ENCODE assay signal across 2 cellular contexts in genomic region chr14:30754778-30755177, GRCh38.
TF ChIP-seq lines count a peak whose summit lies in the region.

No MANE protein-coding gene starts in this region.

TF ChIP-seq in GM23338, 12 proteins besides CTCF, POLR2A, EP300 and RAD21 (continued from another document):
- TF ChIP-seq, protein P1, sequence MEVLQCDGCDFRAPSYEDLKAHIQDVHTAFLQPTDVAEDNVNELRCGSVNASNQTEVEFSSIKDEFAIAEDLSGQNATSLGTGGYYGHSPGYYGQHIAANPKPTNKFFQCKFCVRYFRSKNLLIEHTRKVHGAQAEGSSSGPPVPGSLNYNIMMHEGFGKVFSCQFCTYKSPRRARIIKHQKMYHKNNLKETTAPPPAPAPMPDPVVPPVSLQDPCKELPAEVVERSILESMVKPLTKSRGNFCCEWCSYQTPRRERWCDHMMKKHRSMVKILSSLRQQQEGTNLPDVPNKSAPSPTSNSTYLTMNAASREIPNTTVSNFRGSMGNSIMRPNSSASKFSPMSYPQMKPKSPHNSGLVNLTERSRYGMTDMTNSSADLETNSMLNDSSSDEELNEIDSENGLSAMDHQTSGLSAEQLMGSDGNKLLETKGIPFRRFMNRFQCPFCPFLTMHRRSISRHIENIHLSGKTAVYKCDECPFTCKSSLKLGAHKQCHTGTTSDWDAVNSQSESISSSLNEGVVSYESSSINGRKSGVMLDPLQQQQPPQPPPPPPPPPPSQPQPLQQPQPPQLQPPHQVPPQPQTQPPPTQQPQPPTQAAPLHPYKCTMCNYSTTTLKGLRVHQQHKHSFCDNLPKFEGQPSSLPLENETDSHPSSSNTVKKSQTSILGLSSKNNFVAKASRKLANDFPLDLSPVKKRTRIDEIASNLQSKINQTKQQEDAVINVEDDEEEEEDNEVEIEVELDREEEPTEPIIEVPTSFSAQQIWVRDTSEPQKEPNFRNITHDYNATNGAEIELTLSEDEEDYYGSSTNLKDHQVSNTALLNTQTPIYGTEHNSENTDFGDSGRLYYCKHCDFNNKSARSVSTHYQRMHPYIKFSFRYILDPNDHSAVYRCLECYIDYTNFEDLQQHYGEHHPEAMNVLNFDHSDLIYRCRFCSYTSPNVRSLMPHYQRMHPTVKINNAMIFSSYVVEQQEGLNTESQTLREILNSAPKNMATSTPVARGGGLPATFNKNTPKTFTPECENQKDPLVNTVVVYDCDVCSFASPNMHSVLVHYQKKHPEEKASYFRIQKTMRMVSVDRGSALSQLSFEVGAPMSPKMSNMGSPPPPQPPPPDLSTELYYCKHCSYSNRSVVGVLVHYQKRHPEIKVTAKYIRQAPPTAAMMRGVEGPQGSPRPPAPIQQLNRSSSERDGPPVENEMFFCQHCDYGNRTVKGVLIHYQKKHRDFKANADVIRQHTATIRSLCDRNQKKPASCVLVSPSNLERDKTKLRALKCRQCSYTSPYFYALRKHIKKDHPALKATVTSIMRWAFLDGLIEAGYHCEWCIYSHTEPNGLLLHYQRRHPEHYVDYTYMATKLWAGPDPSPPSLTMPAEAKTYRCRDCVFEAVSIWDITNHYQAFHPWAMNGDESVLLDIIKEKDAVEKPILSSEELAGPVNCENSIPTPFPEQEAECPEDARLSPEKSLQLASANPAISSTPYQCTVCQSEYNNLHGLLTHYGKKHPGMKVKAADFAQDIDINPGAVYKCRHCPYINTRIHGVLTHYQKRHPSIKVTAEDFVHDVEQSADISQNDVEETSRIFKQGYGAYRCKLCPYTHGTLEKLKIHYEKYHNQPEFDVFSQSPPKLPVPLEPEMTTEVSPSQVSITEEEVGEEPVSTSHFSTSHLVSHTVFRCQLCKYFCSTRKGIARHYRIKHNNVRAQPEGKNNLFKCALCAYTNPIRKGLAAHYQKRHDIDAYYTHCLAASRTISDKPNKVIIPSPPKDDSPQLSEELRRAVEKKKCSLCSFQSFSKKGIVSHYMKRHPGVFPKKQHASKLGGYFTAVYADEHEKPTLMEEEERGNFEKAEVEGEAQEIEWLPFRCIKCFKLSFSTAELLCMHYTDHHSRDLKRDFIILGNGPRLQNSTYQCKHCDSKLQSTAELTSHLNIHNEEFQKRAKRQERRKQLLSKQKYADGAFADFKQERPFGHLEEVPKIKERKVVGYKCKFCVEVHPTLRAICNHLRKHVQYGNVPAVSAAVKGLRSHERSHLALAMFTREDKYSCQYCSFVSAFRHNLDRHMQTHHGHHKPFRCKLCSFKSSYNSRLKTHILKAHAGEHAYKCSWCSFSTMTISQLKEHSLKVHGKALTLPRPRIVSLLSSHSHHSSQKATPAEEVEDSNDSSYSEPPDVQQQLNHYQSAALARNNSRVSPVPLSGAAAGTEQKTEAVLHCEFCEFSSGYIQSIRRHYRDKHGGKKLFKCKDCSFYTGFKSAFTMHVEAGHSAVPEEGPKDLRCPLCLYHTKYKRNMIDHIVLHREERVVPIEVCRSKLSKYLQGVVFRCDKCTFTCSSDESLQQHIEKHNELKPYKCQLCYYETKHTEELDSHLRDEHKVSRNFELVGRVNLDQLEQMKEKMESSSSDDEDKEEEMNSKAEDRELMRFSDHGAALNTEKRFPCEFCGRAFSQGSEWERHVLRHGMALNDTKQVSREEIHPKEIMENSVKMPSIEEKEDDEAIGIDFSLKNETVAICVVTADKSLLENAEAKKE (CRISPR knock-in tag; IDR thresholded peaks at IDR 0.05): no peak
- no peak for TF ChIP-seq STAT1 (IDR thresholded peaks at IDR 0.05; ENCODE audit: unreplicated experiment)
- no peak for TF ChIP-seq POLR2AphosphoS5 (IDR thresholded peaks at IDR 0.05; ENCODE audit: low read depth)
- TF ChIP-seq, protein P2, sequence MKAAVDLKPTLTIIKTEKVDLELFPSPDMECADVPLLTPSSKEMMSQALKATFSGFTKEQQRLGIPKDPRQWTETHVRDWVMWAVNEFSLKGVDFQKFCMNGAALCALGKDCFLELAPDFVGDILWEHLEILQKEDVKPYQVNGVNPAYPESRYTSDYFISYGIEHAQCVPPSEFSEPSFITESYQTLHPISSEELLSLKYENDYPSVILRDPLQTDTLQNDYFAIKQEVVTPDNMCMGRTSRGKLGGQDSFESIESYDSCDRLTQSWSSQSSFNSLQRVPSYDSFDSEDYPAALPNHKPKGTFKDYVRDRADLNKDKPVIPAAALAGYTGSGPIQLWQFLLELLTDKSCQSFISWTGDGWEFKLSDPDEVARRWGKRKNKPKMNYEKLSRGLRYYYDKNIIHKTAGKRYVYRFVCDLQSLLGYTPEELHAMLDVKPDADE (IDR thresholded peaks at IDR 0.05): no peak
- TF ChIP-seq NANOG (IDR thresholded peaks at IDR 0.05; ENCODE audit: borderline replicate concordance): no peak
- TF ChIP-seq CREB1 (CRISPR knock-in tag; IDR thresholded peaks at IDR 0.05; ENCODE audit: low read depth): no peak
- TF ChIP-seq ZNF331 (CRISPR knock-in tag; IDR thresholded peaks at IDR 0.05; ENCODE audit: low read depth): no peak

TF ChIP-seq in H1, 55 proteins besides CTCF, POLR2A, EP300 and RAD21 (continued from another document):
- TF ChIP-seq RXRA (IDR thresholded peaks at IDR 0.05; ENCODE audit: insufficient read depth, low read depth, low read length) (no peak), KDM1A (IDR thresholded peaks at IDR 0.05; ENCODE audit: borderline replicate concordance, low read length) (no peak), TBP (IDR thresholded peaks at IDR 0.05; ENCODE audit: low read depth, low read length) (no peak), ASH2L (IDR thresholded peaks at IDR 0.05; ENCODE audit: low read length) (no peak), SP2 (IDR thresholded peaks at IDR 0.05; ENCODE audit: low read length) (no peak), TAF7 (optimal IDR thresholded peaks at IDR 0.05; ENCODE audit: borderline replicate concordance, low read depth, low read length) (no peak), RNF2 (IDR thresholded peaks at IDR 0.05; ENCODE audit: borderline replicate concordance, low read depth, low read length, missing control alignments, poor library complexity, severe bottlenecking) (no peak), ATF2 (IDR thresholded peaks at IDR 0.05; ENCODE audit: low read length) (no peak), TCF12 (IDR thresholded peaks at IDR 0.05; ENCODE audit: low read depth, low read length) (no peak)
